ENCODE assay signal across 8 cellular contexts in genomic region chr2:237421542-237422047, GRCh38. TPM values are rescaled to one million over a fixed set of nuclear protein-coding genes. Genes with fewer than 3 reads are reported as not detected.
DNase-seq lines count a peak whose midpoint lies in the region; ATAC-seq and TF ChIP-seq lines count a peak whose summit lies in the region.

No MANE protein-coding gene starts in this region.

- no peaks in the 10 kb centered on the region for H3K79me2 ChIP-seq in osteoblast (ENCODE audit: insufficient read depth, low read length)

- TF ChIP-seq RAD21 in Ishikawa (IDR thresholded peaks at IDR 0.05; ENCODE audit: low read depth): peak; percentile 51

- no peaks in the 10 kb centered on the region for H3K27me3 ChIP-seq in RWPE2 (ENCODE audit: insufficient read depth, poor library complexity, severe bottlenecking)
- H3K27me3 ChIP-seq in osteoblast (ENCODE audit: insufficient read depth, low read length): no peaks in the 10 kb centered on the region

- ATAC-seq in RWPE2 (ENCODE audit: low read depth) (peak; percentile 90), HG02970 (IDR thresholded peaks at IDR 0.05; ENCODE audit: low FRiP score, unreplicated experiment) (no peak)

- H3K4me3 ChIP-seq in RWPE2 (ENCODE audit: severe bottlenecking) (no peak overlapping the region), osteoblast (ENCODE audit: insufficient read depth, low read length) (peak overlapping the region; percentile 38)

- H3K4me2 ChIP-seq in osteoblast (ENCODE audit: insufficient read depth, low read length): peak overlapping the region; percentile 69

- H3K36me3 ChIP-seq in RWPE2 (ENCODE audit: low read depth) (no peaks in the 10 kb centered on the region), osteoblast (ENCODE audit: insufficient read depth, low read length) (no peaks in the 10 kb centered on the region)

- H2AFZ ChIP-seq in osteoblast (ENCODE audit: low read length): peak overlapping the region; percentile 71

- H4K20me1 ChIP-seq in osteoblast (ENCODE audit: insufficient read depth, low read length): no peaks in the 10 kb centered on the region

- DNase-seq in DMS 273 treated with DMSO at 0.1 percent for 48 hours (lab: John Stamatoyannopoulos, UW): peak; percentile 44
- DNase-seq in RWPE2 (ENCODE audit: low spot score): no peak
- peak; percentile 93 for DNase-seq in activated effector memory CD4-positive, alpha-beta T cell treated with anti-CD3 and anti-CD28 coated beads, Interleukin-2, amount 50 U/mL, for 16 hours
- peak; percentile 7 for DNase-seq in globus pallidus (ENCODE audit: low spot score)
- DNase-seq in osteoblast (ENCODE audit: insufficient read length, low spot score, missing footprints): no peak
- peak in 29 of 49 donors; percentile 1 to 57 (median 26) for DNase-seq in substantia nigra (lab: John Stamatoyannopoulos, UW)

- TF ChIP-seq CTCF in RWPE2 (IDR thresholded peaks at IDR 0.05; ENCODE audit: poor library complexity, severe bottlenecking) (peak; percentile 85), osteoblast (IDR thresholded peaks at IDR 0.05; ENCODE audit: extremely low read depth, low read depth, low read length) (peak; percentile 97)

- no peak overlapping the region for H3K27ac ChIP-seq in RWPE2 (ENCODE audit: poor library complexity, severe bottlenecking)
- peak overlapping the region; percentile 78 for H3K27ac ChIP-seq in osteoblast (ENCODE audit: low read depth, low read length)
- H3K27ac ChIP-seq in substantia nigra (ENCODE audit: low read depth, low read length, poor library complexity, severe bottlenecking): no peak overlapping the region

- H3K4me1 ChIP-seq in RWPE2 (ENCODE audit: insufficient read depth, poor library complexity, severe bottlenecking) (peaks cover 2% of the 10 kb centered on the region), osteoblast (ENCODE audit: insufficient read depth, low read length) (peaks cover 14% of the 10 kb centered on the region)

- TF ChIP-seq EP300 in Ishikawa (IDR thresholded peaks at IDR 0.05; ENCODE audit: borderline replicate concordance): no peak

- H3K9me3 ChIP-seq in RWPE2 (ENCODE audit: severe bottlenecking) (no peaks in the 10 kb centered on the region), osteoblast (ENCODE audit: low read depth, low read length) (no peaks in the 10 kb centered on the region)

TF ChIP-seq in Ishikawa, 13 proteins besides CTCF, POLR2A, EP300 and RAD21:
- TF ChIP-seq, protein P1, sequence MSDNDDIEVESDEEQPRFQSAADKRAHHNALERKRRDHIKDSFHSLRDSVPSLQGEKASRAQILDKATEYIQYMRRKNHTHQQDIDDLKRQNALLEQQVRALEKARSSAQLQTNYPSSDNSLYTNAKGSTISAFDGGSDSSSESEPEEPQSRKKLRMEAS (IDR thresholded peaks at IDR 0.05): 0 out of 2 replicates have a peak, but pooled peaks have one; percentile 31
- peak; percentile 68 for TF ChIP-seq NFIC (IDR thresholded peaks at IDR 0.05)
- TF ChIP-seq TAF1 (IDR thresholded peaks at IDR 0.05; ENCODE audit: low read depth): no peak
- 0 out of 2 replicates have a peak, but pooled peaks have one; percentile 14 for TF ChIP-seq TEAD4 (IDR thresholded peaks at IDR 0.05)

RNA-seq across cellular contexts. Expression of gene COL6A3, which starts 7.6 kb away (rescaled TPM):
- 4,017 and 4,247 TPM in 2 replicates for total RNA-seq in osteoblast

Comparison
In these comparisons a context has a peak if more than half of its experiments do, and no peak if none do; other contexts are left out.
1. DNase-seq: peak in DMS 273 treated with DMSO at 0.1 percent for 48 hours (single experiment), activated effector memory CD4-positive, alpha-beta T cell treated with anti-CD3 and anti-CD28 coated beads, Interleukin-2, amount 50 U/mL, for 16 hours (single experiment), globus pallidus (single experiment) and substantia nigra (29 of 49); none in RWPE2 (single experiment) and osteoblast (single experiment).